Comparison of ENCODE assay signal across 24 cellular contexts in genomic region chr6:17315262-17315661, GRCh38.
"Had no signal": no experiment of that assay in that cellular context is flagged by ENCODE, and none has a peak within 500 bp of the region (broad histone marks: within the 10 kb centered on the region; RNA-seq: fewer than 3 reads in every experiment).

No MANE protein-coding gene starts in this region.

- H3K9me3 ChIP-seq: colonic mucosa, esophagus muscularis mucosa, heart right ventricle, left lung, lower lobe of right lung, mucosa of descending colon had no signal

- H3K27ac ChIP-seq: colonic mucosa, esophagus muscularis mucosa, foreskin keratinocyte, heart right ventricle, left lung, lower lobe of right lung had no signal

- H3K4me3 ChIP-seq: colonic mucosa, esophagus muscularis mucosa, heart right ventricle, left lung, lower lobe of right lung, mucosa of descending colon had no signal

- H3K4me3 Mint-ChIP-seq: dendritic cell treated with granulocyte-macrophage colony-stimulating factor and Interleukin-4, amounts not matched to agents 40 ng/mL and 50 ng/mL, for 4 days; effector memory CD8-positive, alpha-beta T cell; endodermal cell; mesothelial cell of epicardium had no signal

- H3K36me3 Mint-ChIP-seq: mesothelial cell of epicardium had no signal

- H3K27me3 ChIP-seq: colonic mucosa, esophagus muscularis mucosa, foreskin keratinocyte, heart right ventricle, left lung had no signal

- H3K36me3 ChIP-seq: colonic mucosa, esophagus muscularis mucosa, heart right ventricle, left lung, lower lobe of right lung had no signal

- H3K27ac Mint-ChIP-seq: dendritic cell treated with granulocyte-macrophage colony-stimulating factor and Interleukin-4, amounts not matched to agents 40 ng/mL and 50 ng/mL, for 4 days; effector memory CD8-positive, alpha-beta T cell; endodermal cell; mesothelial cell of epicardium had no signal

- DNase-seq: colonic mucosa; cortex of kidney; effector CD8-positive, alpha-beta T cell; effector memory CD8-positive, alpha-beta T cell; endodermal cell; foreskin keratinocyte; glutamatergic neuron; head of caudate nucleus; heart right ventricle; hippocampal formation; left cardiac atrium; left lung; left ventricle myocardium superior; lower lobe of right lung; mesenchymal stem cell; mucosa of descending colon had no signal

- H3K4me1 Mint-ChIP-seq: mesothelial cell of epicardium had no signal

- H3K27me3 Mint-ChIP-seq: dendritic cell treated with granulocyte-macrophage colony-stimulating factor and Interleukin-4, amounts not matched to agents 40 ng/mL and 50 ng/mL, for 4 days had no signal

- ATAC-seq: effector memory CD8-positive, alpha-beta T cell; foreskin keratinocyte; heart right ventricle; left cardiac atrium; left lung; left ventricle myocardium superior; lower lobe of right lung; mucosa of descending colon had no signal

- FAIRE-seq: endometrium, endothelial cell of umbilical vein, frontal cortex, islet of Langerhans, keratinocyte had no signal

- H3K4me1 ChIP-seq: colonic mucosa, foreskin keratinocyte, left lung, lower lobe of right lung had no signal
